ENCODE assay signal across 29 cellular contexts in genomic region chr11:41050791-41051190, GRCh38.
"Had no signal": no experiment of that assay in that cellular context is flagged by ENCODE, and none has a peak within 500 bp of the region (broad histone marks: within the 10 kb centered on the region; RNA-seq: fewer than 3 reads in every experiment).

No MANE protein-coding gene starts in this region.

- H3K9me3 ChIP-seq: ascending aorta, breast epithelium, esophagus squamous epithelium, gastrocnemius medialis had no signal

- H3K4me3 Mint-ChIP-seq: activated CD4-positive, alpha-beta memory T cell treated with anti-CD3 and anti-CD28 coated beads, Interleukin-2, amount 10 ng/mL, durations not matched to agents 7 days and 5 days; activated CD4-positive, alpha-beta T cell treated with anti-CD3 and anti-CD28 coated beads, Interleukin-2, amount 10 ng/mL, durations not matched to agents 7 days and 5 days; activated naive CD4-positive, alpha-beta T cell treated with anti-CD3 and anti-CD28 coated beads, Interleukin-2, amount 10 ng/mL, durations not matched to agents 7 days and 5 days; activated naive CD8-positive, alpha-beta T cell treated with anti-CD3 and anti-CD28 coated beads, Interleukin-2, amount 10 ng/mL, durations not matched to agents 7 days and 5 days; activated T-cell treated with anti-CD3 and anti-CD28 coated beads, Interleukin-2, amount 50 U/mL, for 24 hours; activated T-cell treated with anti-CD3 and anti-CD28 coated beads, Interleukin-2, amount 50 U/mL, for 72 hours; brain; central memory CD8-positive, alpha-beta T cell; dendritic cell treated with granulocyte-macrophage colony-stimulating factor and Interleukin-4, amounts not matched to agents 40 ng/mL and 50 ng/mL, for 4 days; endodermal cell had no signal

- H3K36me3 ChIP-seq: ascending aorta, breast epithelium, esophagus squamous epithelium, gastrocnemius medialis, heart left ventricle had no signal

- H3K4me3 ChIP-seq: ascending aorta, breast epithelium, coronary artery, dorsolateral prefrontal cortex, esophagus squamous epithelium, gastrocnemius medialis, heart left ventricle had no signal

- H3K4me1 ChIP-seq: ascending aorta, breast epithelium, esophagus squamous epithelium, gastrocnemius medialis, heart left ventricle had no signal

- H3K36me3 Mint-ChIP-seq: activated naive CD4-positive, alpha-beta T cell treated with anti-CD3 and anti-CD28 coated beads, Interleukin-2, amount 10 ng/mL, durations not matched to agents 7 days and 5 days; activated naive CD4-positive, alpha-beta T cell treated with anti-CD3 and anti-CD28 coated beads, Interleukin-2, amount 50 U/mL, for 72 hours; activated naive CD8-positive, alpha-beta T cell treated with anti-CD3 and anti-CD28 coated beads, Interleukin-2, amount 10 ng/mL, durations not matched to agents 7 days and 5 days; brain had no signal

- DNase-seq: activated CD4-positive, alpha-beta memory T cell treated with anti-CD3 and anti-CD28 coated beads, Interleukin-2, amount 10 ng/mL, durations not matched to agents 7 days and 5 days; activated CD4-positive, alpha-beta T cell treated with anti-CD3 and anti-CD28 coated beads for 4 hours; activated CD4-positive, alpha-beta T cell treated with anti-CD3 and anti-CD28 coated beads, Interleukin-2, amount 10 ng/mL, durations not matched to agents 7 days and 5 days; activated CD4-positive, alpha-beta T cell treated with anti-CD3 and anti-CD28 coated beads, Interleukin-2, amount 50 U/mL, for 4 hours; activated CD4-positive, CD25-positive, alpha-beta regulatory T cell; activated CD4-positive, CD25-positive, alpha-beta regulatory T cell treated with anti-CD3 and anti-CD28 coated beads, Interleukin-2, amount 50 U/mL, for 72 hours; activated CD8-positive, alpha-beta memory T cell treated with anti-CD3 and anti-CD28 coated beads, Interleukin-2, amount 50 U/mL, for 48 hours; activated gamma-delta T cell; activated naive CD4-positive, alpha-beta T cell; activated naive CD4-positive, alpha-beta T cell treated with anti-CD3 and anti-CD28 coated beads, Interleukin-2, amount 10 ng/mL, durations not matched to agents 7 days and 5 days; activated naive CD8-positive, alpha-beta T cell treated with anti-CD3 and anti-CD28 coated beads, Interleukin-2, amount 10 ng/mL, durations not matched to agents 7 days and 5 days; activated T-cell treated with anti-CD3 and anti-CD28 coated beads for 4 hours; activated T-cell treated with anti-CD3 and anti-CD28 coated beads, Interleukin-2, amount 50 U/mL, for 24 hours; activated T-cell treated with anti-CD3 and anti-CD28 coated beads, Interleukin-2, amount 50 U/mL, for 72 hours; dorsolateral prefrontal cortex; effector memory CD4-positive, alpha-beta T cell; endodermal cell; esophagus squamous epithelium; gastrocnemius medialis; glutamatergic neuron; heart left ventricle; T-helper 2 cell had no signal

- ATAC-seq: activated naive CD4-positive, alpha-beta T cell treated with anti-CD3 and anti-CD28 coated beads, Interleukin-2, amount 50 U/mL, for 72 hours; activated T-cell treated with anti-CD3 and anti-CD28 coated beads, Interleukin-2, amount 50 U/mL, for 72 hours; gastrocnemius medialis; heart left ventricle had no signal

- H3K27me3 Mint-ChIP-seq: activated CD4-positive, alpha-beta memory T cell treated with anti-CD3 and anti-CD28 coated beads, Interleukin-2, amount 10 ng/mL, durations not matched to agents 7 days and 5 days; activated CD4-positive, alpha-beta T cell treated with anti-CD3 and anti-CD28 coated beads, Interleukin-2, amount 10 ng/mL, durations not matched to agents 7 days and 5 days; activated naive CD4-positive, alpha-beta T cell treated with anti-CD3 and anti-CD28 coated beads, Interleukin-2, amount 10 ng/mL, durations not matched to agents 7 days and 5 days; activated naive CD8-positive, alpha-beta T cell treated with anti-CD3 and anti-CD28 coated beads, Interleukin-2, amount 10 ng/mL, durations not matched to agents 7 days and 5 days; activated T-cell treated with anti-CD3 and anti-CD28 coated beads, Interleukin-2, amount 50 U/mL, for 24 hours; brain; central memory CD8-positive, alpha-beta T cell; dendritic cell treated with granulocyte-macrophage colony-stimulating factor and Interleukin-4, amounts not matched to agents 40 ng/mL and 50 ng/mL, for 4 days had no signal

- H3K9me3 Mint-ChIP-seq: endodermal cell had no signal

- H3K27ac ChIP-seq: ascending aorta, breast epithelium, coronary artery, dorsolateral prefrontal cortex, esophagus squamous epithelium, gastrocnemius medialis, heart left ventricle had no signal

- H3K27me3 ChIP-seq: ascending aorta, breast epithelium, dorsolateral prefrontal cortex, esophagus squamous epithelium, gastrocnemius medialis, heart left ventricle had no signal

- H3K4me1 Mint-ChIP-seq: activated CD4-positive, alpha-beta memory T cell treated with anti-CD3 and anti-CD28 coated beads, Interleukin-2, amount 10 ng/mL, durations not matched to agents 7 days and 5 days; activated CD4-positive, alpha-beta T cell treated with anti-CD3 and anti-CD28 coated beads, Interleukin-2, amount 10 ng/mL, durations not matched to agents 7 days and 5 days; activated naive CD4-positive, alpha-beta T cell treated with anti-CD3 and anti-CD28 coated beads, Interleukin-2, amount 10 ng/mL, durations not matched to agents 7 days and 5 days; activated naive CD8-positive, alpha-beta T cell treated with anti-CD3 and anti-CD28 coated beads, Interleukin-2, amount 10 ng/mL, durations not matched to agents 7 days and 5 days; brain; central memory CD8-positive, alpha-beta T cell; endodermal cell had no signal

- H3K27ac Mint-ChIP-seq: activated CD4-positive, alpha-beta memory T cell treated with anti-CD3 and anti-CD28 coated beads, Interleukin-2, amount 10 ng/mL, durations not matched to agents 7 days and 5 days; activated CD4-positive, alpha-beta T cell treated with anti-CD3 and anti-CD28 coated beads, Interleukin-2, amount 10 ng/mL, durations not matched to agents 7 days and 5 days; activated naive CD4-positive, alpha-beta T cell treated with anti-CD3 and anti-CD28 coated beads, Interleukin-2, amount 10 ng/mL, durations not matched to agents 7 days and 5 days; activated naive CD4-positive, alpha-beta T cell treated with anti-CD3 and anti-CD28 coated beads, Interleukin-2, amount 50 U/mL, for 72 hours; activated naive CD8-positive, alpha-beta T cell treated with anti-CD3 and anti-CD28 coated beads, Interleukin-2, amount 10 ng/mL, durations not matched to agents 7 days and 5 days; activated T-cell treated with anti-CD3 and anti-CD28 coated beads, Interleukin-2, amount 50 U/mL, for 24 hours; activated T-cell treated with anti-CD3 and anti-CD28 coated beads, Interleukin-2, amount 50 U/mL, for 72 hours; brain; dendritic cell treated with granulocyte-macrophage colony-stimulating factor and Interleukin-4, amounts not matched to agents 40 ng/mL and 50 ng/mL, for 4 days; endodermal cell had no signal
